In genomic region chr7:12161146-12161545, GRCh38 we compare ENCODE assay signal across 32 cellular contexts.
"Had no signal": no experiment of that assay in that cellular context is flagged by ENCODE, and none has a peak within 500 bp of the region (broad histone marks: within the 10 kb centered on the region; RNA-seq: fewer than 3 reads in every experiment).

No MANE protein-coding gene starts in this region.

- H3K27me3 ChIP-seq: adrenal gland, ascending aorta, body of pancreas, esophagus muscularis mucosa had no signal

- H3K27ac ChIP-seq: adrenal gland, ascending aorta, body of pancreas, esophagus muscularis mucosa, WERI-Rb-1 had no signal

- H3K4me3 ChIP-seq: adrenal gland, ascending aorta, body of pancreas, esophagus muscularis mucosa had no signal

- FAIRE-seq: colon had no signal

- H3K36me3 ChIP-seq: adrenal gland, ascending aorta, esophagus muscularis mucosa, WERI-Rb-1 had no signal

- H3K4me1 Mint-ChIP-seq: activated B cell treated with CpG ODN at 0.5 μM for 24 hours; activated naive CD8-positive, alpha-beta T cell treated with anti-CD3 and anti-CD28 coated beads, Interleukin-2, amount 50 U/mL, for 24 hours had no signal

- H3K9me3 Mint-ChIP-seq: activated B cell treated with CpG ODN at 0.5 μM for 24 hours; activated naive CD4-positive, alpha-beta T cell treated with anti-CD3 and anti-CD28 coated beads, Interleukin-2, amount 50 U/mL, for 24 hours; effector memory CD8-positive, alpha-beta T cell had no signal

- DNase-seq: activated B cell treated with CpG ODN at 0.5 μM for 24 hours; activated CD4-positive, alpha-beta T cell treated with anti-CD3 and anti-CD28 coated beads for 48 hours; activated CD4-positive, alpha-beta T cell treated with anti-CD3 and anti-CD28 coated beads, Interleukin-2, amount 50 U/mL, for 1 hour; activated CD4-positive, alpha-beta T cell treated with anti-CD3 and anti-CD28 coated beads, Interleukin-2, amount 50 U/mL, for 48 hours; activated CD8-positive, alpha-beta memory T cell treated with anti-CD3 and anti-CD28 coated beads for 24 hours; activated CD8-positive, alpha-beta T cell treated with anti-CD3 and anti-CD28 coated beads for 36 hours; activated effector memory CD4-positive, alpha-beta T cell treated with anti-CD3 and anti-CD28 coated beads, Interleukin-2, amount 50 U/mL, for 16 hours; activated naive CD4-positive, alpha-beta T cell treated with anti-CD3 and anti-CD28 coated beads for 36 hours; activated naive CD8-positive, alpha-beta T cell treated with anti-CD3 and anti-CD28 coated beads for 36 hours; activated naive CD8-positive, alpha-beta T cell treated with anti-CD3 and anti-CD28 coated beads, Interleukin-2, amount 50 U/mL, for 24 hours; activated T-cell treated with anti-CD3 and anti-CD28 coated beads, Interleukin-2, amount 50 U/mL, for 4 hours; adrenal gland; body of pancreas; caudate nucleus; cortex of kidney; dermis blood vessel endothelial cell; effector CD4-positive, alpha-beta T cell; effector memory CD8-positive, alpha-beta T cell; erythroblast; foreskin melanocyte; head of caudate nucleus; T-helper 1 cell; T-helper 17 cell; T1000; WERI-Rb-1 had no signal

- H3K27ac Mint-ChIP-seq: activated B cell treated with CpG ODN at 0.5 μM for 24 hours; activated CD8-positive, alpha-beta T cell treated with anti-CD3 and anti-CD28 coated beads for 36 hours; activated naive CD4-positive, alpha-beta T cell treated with anti-CD3 and anti-CD28 coated beads for 36 hours; activated naive CD4-positive, alpha-beta T cell treated with anti-CD3 and anti-CD28 coated beads, Interleukin-2, amount 50 U/mL, for 24 hours; activated naive CD8-positive, alpha-beta T cell treated with anti-CD3 and anti-CD28 coated beads for 36 hours; activated naive CD8-positive, alpha-beta T cell treated with anti-CD3 and anti-CD28 coated beads, Interleukin-2, amount 50 U/mL, for 24 hours; activated T-helper 1 cell treated with anti-CD3 and anti-CD28 coated beads, Interleukin-12 subunit alpha, Interleukin-12 subunit beta, Interleukin-2, Interleukin-4 antibody, amounts not matched to agents 30 ng/mL and 10 ng/mL and 1 ng/mL, durations not matched to agents 14 hours and 24 hours and 36 hours; activated T-helper 2 cell treated with anti-CD3 and anti-CD28 coated beads, Interferon-gamma antibody, Interleukin-2, Interleukin-4, amounts not matched to agents 10 μg/mL and 5 μg/mL and 100 μg/mL, durations not matched to agents 14 hours and 24 hours and 36 hours; effector memory CD8-positive, alpha-beta T cell; T-helper 17 cell; T-helper 2 cell treated with Interferon-gamma antibody and Interleukin-4, amounts not matched to agents 5 μg/mL and 100 μg/mL, for 36 hours had no signal

- H3K4me3 Mint-ChIP-seq: activated B cell treated with CpG ODN at 0.5 μM for 24 hours; activated CD8-positive, alpha-beta T cell treated with anti-CD3 and anti-CD28 coated beads for 36 hours; activated naive CD4-positive, alpha-beta T cell treated with anti-CD3 and anti-CD28 coated beads for 36 hours; activated naive CD4-positive, alpha-beta T cell treated with anti-CD3 and anti-CD28 coated beads, Interleukin-2, amount 50 U/mL, for 24 hours; activated naive CD8-positive, alpha-beta T cell treated with anti-CD3 and anti-CD28 coated beads for 36 hours; activated naive CD8-positive, alpha-beta T cell treated with anti-CD3 and anti-CD28 coated beads, Interleukin-2, amount 50 U/mL, for 24 hours; activated T-cell treated with anti-CD3 and anti-CD28 coated beads, Interleukin-2, amount 50 U/mL, for 4 hours; activated T-helper 1 cell treated with anti-CD3 and anti-CD28 coated beads, Interleukin-12 subunit alpha, Interleukin-12 subunit beta, Interleukin-2, Interleukin-4 antibody, amounts not matched to agents 30 ng/mL and 10 ng/mL and 1 ng/mL, durations not matched to agents 14 hours and 24 hours and 36 hours; effector memory CD8-positive, alpha-beta T cell; T-helper 17 cell; T-helper 2 cell treated with Interferon-gamma antibody and Interleukin-4, amounts not matched to agents 5 μg/mL and 100 μg/mL, for 36 hours had no signal

- H3K4me1 ChIP-seq: adrenal gland, ascending aorta, body of pancreas, esophagus muscularis mucosa had no signal

- H3K27me3 Mint-ChIP-seq: activated B cell treated with CpG ODN at 0.5 μM for 24 hours; activated CD8-positive, alpha-beta T cell treated with anti-CD3 and anti-CD28 coated beads for 36 hours; activated naive CD4-positive, alpha-beta T cell treated with anti-CD3 and anti-CD28 coated beads, Interleukin-2, amount 50 U/mL, for 24 hours; activated naive CD8-positive, alpha-beta T cell treated with anti-CD3 and anti-CD28 coated beads for 36 hours; activated naive CD8-positive, alpha-beta T cell treated with anti-CD3 and anti-CD28 coated beads, Interleukin-2, amount 50 U/mL, for 24 hours; effector memory CD8-positive, alpha-beta T cell; T-helper 17 cell had no signal

- H3K36me3 Mint-ChIP-seq: activated naive CD4-positive, alpha-beta T cell treated with anti-CD3 and anti-CD28 coated beads, Interleukin-2, amount 50 U/mL, for 24 hours; activated naive CD8-positive, alpha-beta T cell treated with anti-CD3 and anti-CD28 coated beads for 36 hours had no signal

- H3K9me3 ChIP-seq: ascending aorta, body of pancreas had no signal
